In genomic region chr1:232474821-232475220, GRCh38 we compare ENCODE assay signal across 19 cellular contexts.
DNase-seq lines count a peak whose midpoint lies in the region; ATAC-seq, FAIRE-seq and TF ChIP-seq lines count a peak whose summit lies in the region.
"Had no signal": no experiment of that assay in that cellular context is flagged by ENCODE, and none has a peak within 500 bp of the region (broad histone marks: within the 10 kb centered on the region; RNA-seq: fewer than 3 reads in every experiment).

No MANE protein-coding gene starts in this region.

- TF ChIP-seq POLR2A in lower leg skin (IDR thresholded peaks at IDR 0.05): no peak
- TF ChIP-seq POLR2A in GM12892 (IDR thresholded peaks at IDR 0.05; ENCODE audit: low read depth, low read length): no peak

- no peak overlapping the region for H3K4me3 Mint-ChIP-seq in T-helper 17 cell
- H3K4me3 Mint-ChIP-seq in endothelial cell (ENCODE audit: unreplicated experiment): no peak overlapping the region

- ATAC-seq in T-helper 17 cell (no peak), HG03521 (IDR thresholded peaks at IDR 0.05; ENCODE audit: unreplicated experiment) (no peak)

- DNase-seq in SIG-M5 treated with dmso at 0.1 percent for 504 hours (lab: John Stamatoyannopoulos, UW; ENCODE audit: unreplicated experiment): peak; percentile 34
- no peak for DNase-seq in SIG-M5 (lab: John Stamatoyannopoulos, UW)
- DNase-seq in T-helper 17 cell: no peak
- DNase-seq in endothelial cell (ENCODE audit: low spot score): no peak
- no peak for DNase-seq in lower leg skin (ENCODE audit: low spot score in 2 of 2)
- DNase-seq in GM12892 (ENCODE audit: insufficient read length): no peak
- DNase-seq in activated T-cell treated with anti-CD3 and anti-CD28 coated beads for 4 hours: no peak
- DNase-seq: DMS153, HCEC 1CT, MG63, NCI-H1417, NCI-H1930, NCI-H2171 treated with DMSO at 0.1 percent for 48 hours, NCI-H82, OCI-M1 had no signal

- no peaks in the 10 kb centered on the region for H3K9me3 Mint-ChIP-seq in endothelial cell (ENCODE audit: unreplicated experiment)

- intact Hi-C loops in lower leg skin (cut with DNase I; ENCODE audit: low total_unique reads): no loop called here

- TF ChIP-seq CTCF in endothelial cell (IDR thresholded peaks at IDR 0.05; ENCODE audit: unreplicated experiment): no peak
- no peak for TF ChIP-seq CTCF in lower leg skin (IDR thresholded peaks at IDR 0.05)

- H3K4me3 ChIP-seq in lower leg skin (ENCODE audit: low read depth, poor library complexity, severe bottlenecking): no peak overlapping the region
- H3K4me3 ChIP-seq: BLaER1 treated with 17β-estradiol and CSF1 and Interleukin-3, amounts not matched to agents 10 nM and 100 nM; MG63; SK-N-MC had no signal

- H3K27ac Mint-ChIP-seq in T-helper 17 cell (peak overlapping the region; percentile 37), endothelial cell (ENCODE audit: unreplicated experiment) (peak overlapping the region; percentile 28)

- H3K27me3 Mint-ChIP-seq in T-helper 17 cell (no peaks in the 10 kb centered on the region), endothelial cell (ENCODE audit: unreplicated experiment) (no peaks in the 10 kb centered on the region)

- no peak for FAIRE-seq in GM12892 (lab: Jason Lieb, UNC)
- FAIRE-seq: GM18507 had no signal

- H3K4me1 Mint-ChIP-seq in T-helper 17 cell (no peaks in the 10 kb centered on the region), endothelial cell (ENCODE audit: unreplicated experiment) (peaks cover 38% of the 10 kb centered on the region)

- WGBS in lower leg skin, 2 donors: 89 to 91% methylated on average over 3 of the region's 3 CpGs

- H3K36me3 Mint-ChIP-seq in T-helper 17 cell (ENCODE audit: low read depth) (peaks cover 3% of the 10 kb centered on the region), endothelial cell (ENCODE audit: low read depth, unreplicated experiment) (peaks cover 39% of the 10 kb centered on the region)

- H3K9me3 ChIP-seq in T-helper 17 cell (ENCODE audit: control insufficient read depth, low read length, poor library complexity, severe bottlenecking): no peaks in the 10 kb centered on the region
- H3K9me3 ChIP-seq: BLaER1 treated with 17β-estradiol and CSF1 and Interleukin-3, amounts not matched to agents 10 nM and 100 nM; MG63 had no signal
